In the genomic region with DNA sequence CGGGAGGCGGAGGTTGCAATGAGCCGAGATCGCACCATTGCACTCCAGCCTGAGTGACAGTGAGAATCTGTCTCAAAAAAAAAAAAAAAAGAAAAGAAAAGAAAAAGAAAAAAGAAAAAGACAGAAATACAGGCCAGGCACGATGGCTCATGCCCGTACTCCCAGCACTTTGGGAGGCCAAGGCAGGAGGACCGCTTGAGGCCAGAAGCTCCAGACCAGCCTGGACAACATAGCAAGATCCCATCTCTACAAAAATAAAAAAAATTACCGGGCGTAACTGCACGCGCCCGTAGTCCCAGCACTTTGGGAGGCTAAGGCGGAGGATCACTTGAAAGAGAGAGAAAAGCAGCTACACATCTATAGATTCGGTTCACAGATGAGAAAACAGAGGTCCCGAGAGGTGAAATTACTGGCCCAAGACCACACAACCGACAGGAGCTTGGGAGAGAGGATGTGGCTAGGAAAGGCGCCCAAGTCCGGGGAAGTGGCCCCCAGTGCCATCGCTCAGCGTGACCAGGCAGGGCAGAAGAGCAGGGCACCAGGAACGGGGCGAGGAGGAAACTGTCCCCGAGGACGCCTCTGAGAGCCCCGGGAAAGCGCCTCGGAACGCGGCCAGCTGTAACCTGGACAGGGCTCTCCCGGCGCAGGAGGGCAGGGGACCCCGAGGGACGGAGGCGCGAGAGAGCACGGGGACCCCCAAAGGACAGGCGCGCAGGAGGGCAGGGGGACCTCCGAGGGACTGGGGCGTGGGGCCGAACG, we compare ENCODE assay signal across 8 cellular contexts. TPM values are rescaled to one million over a fixed set of nuclear protein-coding genes. Genes with fewer than 3 reads are reported as not detected.
DNase-seq lines count a peak whose midpoint lies in the region; ATAC-seq, FAIRE-seq and TF ChIP-seq lines count a peak whose summit lies in the region.

No MANE protein-coding gene starts in this region.

- DNase-seq in GM03348 (ENCODE audit: low spot score), result peak; percentile 65
- peak; percentile 32 for DNase-seq in RPMI7951 (ENCODE audit: low read depth)
- DNase-seq in D721Med (ENCODE audit: insufficient read length, low spot score), result no peak
- no peak for DNase-seq in hippocampal formation (lab: John Stamatoyannopoulos, UW)
- DNase-seq in NCI-H2107 treated with DMSO at 0.1 percent for 48 hours (lab: John Stamatoyannopoulos, UW; ENCODE audit: unreplicated experiment), result no peak

- H3K27ac ChIP-seq in mucosa of rectum (ENCODE audit: low read depth in 2 of 2, low read length in 2 of 2), result peak overlapping the region; percentile 92

- H3K36me3 ChIP-seq in endocrine pancreas (ENCODE audit: control insufficient read depth, insufficient read depth, low read length) (no peaks in the 10 kb centered on the region), mucosa of rectum (ENCODE audit: control insufficient read depth in 2 of 2, insufficient read depth in 2 of 2, low read length in 2 of 2) (peaks cover 0 to 2% of the 10 kb centered on the region in 2 donors)

- TF ChIP-seq CTCF in D721Med (IDR thresholded peaks at IDR 0.05; ENCODE audit: insufficient read depth, missing control alignments), result no peak

- H3K27me3 ChIP-seq in endocrine pancreas (ENCODE audit: control insufficient read depth, insufficient read depth, low read length) (no peaks in the 10 kb centered on the region), mucosa of rectum (ENCODE audit: control insufficient read depth in 2 of 2, insufficient read depth in 2 of 2, low read length in 2 of 2) (no peaks in the 10 kb centered on the region)

- FAIRE-seq in D721Med (lab: Jason Lieb, UNC), result no peak

- peak overlapping the region; percentile 67 for H3K9ac ChIP-seq in endocrine pancreas (ENCODE audit: control insufficient read depth, insufficient read depth, low read length)
- peak overlapping the region; percentile 85 to 87 for H3K9ac ChIP-seq in mucosa of rectum (ENCODE audit: low read depth in 1 of 2, low read length in 2 of 2)

- H3K9me3 ChIP-seq in endocrine pancreas (ENCODE audit: control insufficient read depth, low read length) (no peaks in the 10 kb centered on the region), mucosa of rectum (ENCODE audit: control insufficient read depth in 2 of 2, low read length in 2 of 2) (no peaks in the 10 kb centered on the region)

- H3K4me1 ChIP-seq in endocrine pancreas (ENCODE audit: control insufficient read depth, insufficient read depth, low read length) (no peaks in the 10 kb centered on the region), mucosa of rectum (ENCODE audit: control insufficient read depth in 2 of 2, insufficient read depth in 2 of 2, low read length in 2 of 2) (peaks cover 7% of the 10 kb centered on the region in 2 donors)

- H3K4me3 ChIP-seq in endocrine pancreas (ENCODE audit: control insufficient read depth, insufficient read depth, low read length) (no peak overlapping the region), mucosa of rectum (ENCODE audit: low read length in 2 of 2) (peak overlapping the region; percentile 83 to 84)

- ATAC-seq in HG02571 (IDR thresholded peaks at IDR 0.05; ENCODE audit: unreplicated experiment), result peak; percentile 13

RNA-seq across cellular contexts. Expression of gene SNX8, which starts 0.6 kb away (rescaled TPM):
- total RNA-seq in RPMI7951 (2014; rRNA removed; shearing (Covaris generic)), result 8.9 and 24.2 TPM in 2 replicates

RNA-seq across cellular contexts. Expression of gene EIF3B, which starts 41.0 kb away (rescaled TPM):
- total RNA-seq in RPMI7951 (2014; rRNA removed; shearing (Covaris generic)), result 182 and 205 TPM in 2 replicates

Comparison
In these comparisons a context has a peak if more than half of its experiments do, and no peak if none do; other contexts are left out.
1. DNase-seq: peak in GM03348 (single experiment) and RPMI7951 (single experiment); none in D721Med (single experiment), hippocampal formation (0 of 2) and NCI-H2107 treated with DMSO at 0.1 percent for 48 hours (single experiment).